11 cellular contexts compared by ENCODE assay signal in the genomic region with DNA sequence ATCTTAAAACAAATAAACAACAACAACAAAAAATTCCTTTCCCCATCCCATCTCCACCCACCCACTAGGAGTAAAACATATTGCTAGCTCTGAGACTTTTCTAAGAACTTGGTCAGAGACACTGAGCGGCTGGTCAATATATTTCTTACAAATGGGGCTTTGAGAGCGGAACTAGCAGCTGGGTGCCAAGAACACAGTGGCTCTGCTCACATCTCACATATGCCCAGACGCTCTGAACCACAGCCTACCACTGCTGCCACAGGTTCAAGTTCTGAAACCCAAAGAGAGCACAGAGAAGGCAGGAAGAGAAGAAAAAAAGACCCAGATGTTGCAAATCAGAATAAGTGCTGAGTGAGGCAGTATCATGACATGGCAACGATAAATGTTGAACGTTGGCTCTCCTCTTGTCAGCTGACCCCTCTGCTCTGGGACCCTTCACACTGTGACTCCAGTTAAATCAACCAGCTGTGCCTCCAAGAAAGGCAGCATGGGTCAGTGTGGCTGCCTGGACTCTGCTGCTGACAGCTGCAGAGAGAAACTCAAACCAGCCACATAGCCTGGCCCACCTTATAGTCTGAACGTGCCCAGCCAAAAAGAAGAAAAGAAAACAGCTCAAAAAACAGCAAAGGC. TPM values are rescaled to one million over a fixed set of nuclear protein-coding genes. Genes with fewer than 3 reads are reported as not detected.
DNase-seq lines count a peak whose midpoint lies in the region; ATAC-seq lines count a peak whose summit lies in the region.
"Had no signal": no experiment of that assay in that cellular context is flagged by ENCODE, and none has a peak within 500 bp of the region (broad histone marks: within the 10 kb centered on the region; RNA-seq: fewer than 3 reads in every experiment).

No MANE protein-coding gene starts in this region.

- intact Hi-C loops in posterior vena cava (cut with DNase I), result no loop called here

- H3K9ac ChIP-seq in subcutaneous abdominal adipose tissue (ENCODE audit: low read length in 5 of 5), result peak overlapping the region in 3 of 5 donors; percentile 30 to 70 (median 57)

- H3K4me3 Mint-ChIP-seq in activated T-helper 17 cell treated with anti-CD3 and anti-CD28 coated beads, Interleukin-2, amount 50 U/mL, for 72 hours, result peak overlapping the region; percentile 96

- no peaks in the 10 kb centered on the region for H3K36me3 ChIP-seq in subcutaneous abdominal adipose tissue (ENCODE audit: control insufficient read depth in 5 of 5, insufficient read depth in 5 of 5, low read length in 5 of 5)
- H3K36me3 ChIP-seq: right lobe of liver had no signal

- H3K27ac Mint-ChIP-seq in activated T-helper 17 cell treated with anti-CD3 and anti-CD28 coated beads, Interleukin-2, amount 50 U/mL, for 72 hours, result peak overlapping the region; percentile 96

- H3K27me3 ChIP-seq in subcutaneous abdominal adipose tissue (ENCODE audit: control insufficient read depth in 5 of 5, insufficient read depth in 4 of 5, low read length in 5 of 5), result no peaks in the 10 kb centered on the region
- H3K27me3 ChIP-seq: right lobe of liver had no signal

- H3K27me3 Mint-ChIP-seq in activated T-helper 17 cell treated with anti-CD3 and anti-CD28 coated beads, Interleukin-2, amount 50 U/mL, for 72 hours, result no peaks in the 10 kb centered on the region

- H3K4me1 ChIP-seq in subcutaneous abdominal adipose tissue (ENCODE audit: control insufficient read depth in 5 of 5, insufficient read depth in 5 of 5, low read length in 5 of 5), result peaks cover 0 to 42% (median 38%) of the 10 kb centered on the region in 5 donors

- no peak overlapping the region for H3K4me3 ChIP-seq in subcutaneous abdominal adipose tissue (ENCODE audit: low read depth in 1 of 5, low read length in 5 of 5)

- no peaks in the 10 kb centered on the region for H3K9me3 ChIP-seq in subcutaneous abdominal adipose tissue (ENCODE audit: control insufficient read depth in 5 of 5, low read length in 5 of 5)
- H3K9me3 ChIP-seq: right lobe of liver had no signal

- H3K4me1 Mint-ChIP-seq in activated T-helper 17 cell treated with anti-CD3 and anti-CD28 coated beads, Interleukin-2, amount 50 U/mL, for 72 hours, result peaks cover 45% of the 10 kb centered on the region

- H3K27ac ChIP-seq in subcutaneous abdominal adipose tissue (ENCODE audit: low read depth, low read length), result peak overlapping the region; percentile 95

- H3K9me3 Mint-ChIP-seq in activated T-helper 17 cell treated with anti-CD3 and anti-CD28 coated beads, Interleukin-2, amount 50 U/mL, for 72 hours, result peaks cover 5% of the 10 kb centered on the region

- DNase-seq in activated gamma-delta T cell treated with Interleukin-2 at 50 U/mL for 16 hours, result peak; percentile 42
- no peak for DNase-seq in activated gamma-delta T cell (lab: John Stamatoyannopoulos, UW)
- DNase-seq in islet precursor cell, result peak; percentile 39
- no peak for DNase-seq in NCI-H1436 treated with DMSO at 0.1 percent for 48 hours (lab: John Stamatoyannopoulos, UW)
- no peak for DNase-seq in posterior vena cava (ENCODE audit: low spot score)
- DNase-seq in middle frontal gyrus (ENCODE audit: extremely low spot score, low spot score), result no peak
- DNase-seq: NCI-H510A, SW 1271 had no signal

- no peaks in the 10 kb centered on the region for H3K36me3 Mint-ChIP-seq in activated T-helper 17 cell treated with anti-CD3 and anti-CD28 coated beads, Interleukin-2, amount 50 U/mL, for 72 hours (ENCODE audit: low read depth)

- peak; percentile 57 for ATAC-seq in activated T-helper 17 cell treated with anti-CD3 and anti-CD28 coated beads, Interleukin-2, amount 50 U/mL, for 72 hours (replicated peaks)

RNA-seq across cellular contexts. Expression of gene HIVEP3, which starts 26.4 kb away (rescaled TPM):
- 10 to 100 TPM in 1 of 2 donors, 1 to 10 TPM in 1; 8.0 to 27.6 TPM for total RNA-seq in activated T-helper 17 cell treated with anti-CD3 and anti-CD28 coated beads, Interleukin-2, amount 50 U/mL, for 72 hours
- total RNA-seq in posterior vena cava, result 1 to 10 TPM; 4.1 to 5.5 TPM

Comparison
In these comparisons a context has a peak if more than half of its experiments do, and no peak if none do; other contexts are left out.
1. DNase-seq: peak in activated gamma-delta T cell treated with Interleukin-2 at 50 U/mL for 16 hours (single experiment) and islet precursor cell (single experiment); none in activated gamma-delta T cell (single experiment), NCI-H1436 treated with DMSO at 0.1 percent for 48 hours (single experiment), posterior vena cava (single experiment) and middle frontal gyrus (single experiment).